ENCODE assay signal across 1 cellular context in the genomic region with DNA sequence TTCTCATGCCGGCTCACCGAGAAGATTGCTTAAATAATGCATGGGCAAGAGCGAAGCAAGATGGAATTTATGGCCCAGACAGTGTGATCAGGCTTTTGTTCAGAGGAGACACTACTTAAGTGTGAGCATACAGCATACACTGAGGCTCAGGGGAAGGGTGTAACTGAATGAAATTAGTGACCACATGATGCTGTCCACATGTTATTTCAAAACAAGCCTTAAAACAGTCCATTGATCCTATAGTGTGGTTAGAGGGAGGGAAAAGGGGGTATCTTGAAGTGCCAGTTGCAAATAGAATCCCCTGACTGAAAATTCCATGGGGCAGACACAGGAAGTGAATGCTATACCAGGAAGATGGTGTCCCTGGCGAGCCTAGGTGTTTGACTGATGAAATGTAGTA.
TF ChIP-seq lines count a peak whose summit lies in the region.

No MANE protein-coding gene starts in this region.

TF ChIP-seq in endothelial cell of umbilical vein, 7 proteins besides CTCF, POLR2A, EP300 and RAD21:
- TF ChIP-seq JUN (IDR thresholded peaks at IDR 0.05; ENCODE audit: borderline replicate concordance, insufficient read depth, insufficient read length, low read depth) (no peak), FOS (IDR thresholded peaks at IDR 0.05; ENCODE audit: borderline replicate concordance, insufficient read depth, low read length) (no peak), MYC (IDR thresholded peaks at IDR 0.05; ENCODE audit: low read depth, low read length) (no peak), EZH2 (IDR thresholded peaks at IDR 0.05; ENCODE audit: borderline replicate concordance, low read depth, low read length, severe bottlenecking) (no peak), GATA2 (IDR thresholded peaks at IDR 0.05; ENCODE audit: insufficient read depth, insufficient read length, low read depth, low read length) (no peak), POLR2AphosphoS5 (IDR thresholded peaks at IDR 0.05; ENCODE audit: insufficient read depth, low read depth, low read length) (no peak)
- TF ChIP-seq, protein P1, sequence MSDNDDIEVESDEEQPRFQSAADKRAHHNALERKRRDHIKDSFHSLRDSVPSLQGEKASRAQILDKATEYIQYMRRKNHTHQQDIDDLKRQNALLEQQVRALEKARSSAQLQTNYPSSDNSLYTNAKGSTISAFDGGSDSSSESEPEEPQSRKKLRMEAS (IDR thresholded peaks at IDR 0.05; ENCODE audit: insufficient read depth, insufficient read length): no peak
TF ChIP-seq in endothelial cell of umbilical vein: peak in this region for 0.
